Comparison of ENCODE assay signal across 8 cellular contexts in the genomic region with DNA sequence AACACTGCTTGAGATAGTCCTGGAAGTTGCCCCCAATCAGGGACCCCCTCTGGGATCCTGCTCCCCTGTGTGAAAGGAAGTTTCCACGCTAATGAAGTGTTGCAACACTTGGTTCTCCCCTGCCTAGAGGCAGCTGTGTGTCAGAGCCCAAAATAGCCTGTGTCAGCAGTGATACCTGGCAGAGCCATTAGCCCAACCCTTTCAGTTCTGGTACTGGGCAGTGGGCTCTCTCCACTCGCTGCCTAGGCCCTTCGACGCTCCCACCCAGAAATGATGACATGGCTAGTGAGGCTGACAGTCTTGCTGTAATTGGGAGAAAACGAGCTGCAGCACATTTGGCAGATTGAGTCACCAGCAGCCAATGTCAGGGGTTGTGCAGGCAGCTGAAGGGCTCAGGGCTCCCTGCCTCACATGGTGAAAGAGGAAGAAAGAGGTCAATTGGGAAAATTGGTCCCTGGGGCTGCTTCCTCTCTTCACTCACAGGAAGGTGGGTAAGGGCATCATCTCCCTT. TPM values are rescaled to one million over a fixed set of nuclear protein-coding genes. Genes with fewer than 3 reads are reported as not detected.
A peak's percentile ranks its signal among the peaks of the same experiment; 100 is the strongest.
DNase-seq lines count a peak whose midpoint lies in the region; ATAC-seq and TF ChIP-seq lines count a peak whose summit lies in the region.

No MANE protein-coding gene starts in this region.

- H3K4me1 ChIP-seq in ACC112 (ENCODE audit: control insufficient read depth, insufficient read depth, low read length, unreplicated experiment) = peaks cover 22% of the 10 kb centered on the region
- peaks cover 33% of the 10 kb centered on the region for H3K4me1 ChIP-seq in Karpas-422 (ENCODE audit: low read length)
- H3K4me1 ChIP-seq in right lobe of liver = peaks cover 0 to 21% (median 0%) of the 10 kb centered on the region in 4 donors

- DNase-seq in Karpas-422 = peak; percentile 56
- DNase-seq in astrocyte of the cerebellum (ENCODE audit: low read depth) = no peak
- peak in 1 of 3 donors; percentile 59 for DNase-seq in right lobe of liver
- DNase-seq in NCI-H1930 (lab: John Stamatoyannopoulos, UW) = no peak
- no peak for DNase-seq in T1000 (lab: John Stamatoyannopoulos, UW)

- intact Hi-C loops in right lobe of liver (cut with DNase I) = no loop called here

- TF ChIP-seq POLR2A in right lobe of liver (IDR thresholded peaks at IDR 0.05) = no peak

- H2AFZ ChIP-seq in ACC112 (ENCODE audit: low read length, unreplicated experiment) = no peak overlapping the region
- H2AFZ ChIP-seq in Karpas-422 (ENCODE audit: low read length) = 0 out of 2 replicates have a peak overlapping the region, but pooled peaks have one; percentile 6

- WGBS in right lobe of liver (ENCODE audit: insufficient coverage, low coverage, low lambda C conversion rate, missing lambda C conversion rate) = no CpG with 5 or more reads among the region's 5 CpGs

- in situ Hi-C loops in astrocyte of the cerebellum (cut with HindIII; ENCODE audit: low sequenced_read_pairs) = no loop called here

- H4K20me1 ChIP-seq in Karpas-422 (ENCODE audit: insufficient read depth, low read depth, low read length) = peaks cover 16% of the 10 kb centered on the region

- peaks cover 15% of the 10 kb centered on the region for H3K36me3 ChIP-seq in ACC112 (ENCODE audit: insufficient read depth, low read length)
- H3K36me3 ChIP-seq in Karpas-422 (ENCODE audit: insufficient read depth, low read length) = peaks cover 17% of the 10 kb centered on the region; the same call in 1 of the 2 replicates
- peaks cover 0 to 21% (median 9%) of the 10 kb centered on the region in 4 donors for H3K36me3 ChIP-seq in right lobe of liver

- H3K27ac ChIP-seq in ACC112 (ENCODE audit: low read depth, low read length) (peak overlapping the region; percentile 16), Karpas-422 (ENCODE audit: low read length) (peak overlapping the region; percentile 82), right lobe of liver (peak overlapping the region in 2 of 3 donors; percentile 83 to 89)

- no peaks in the 10 kb centered on the region for H3K9me2 ChIP-seq in Karpas-422 (replicated peaks; ENCODE audit: insufficient read depth, low read length)

- ATAC-seq in right lobe of liver = peak; percentile 6 to 51 (median 35)
- no peak for ATAC-seq in HG02884 (IDR thresholded peaks at IDR 0.05; ENCODE audit: unreplicated experiment)
- ATAC-seq in GM18520 (IDR thresholded peaks at IDR 0.05; ENCODE audit: unreplicated experiment) = no peak

- H3K79me2 ChIP-seq in ACC112 (ENCODE audit: control insufficient read depth, insufficient read depth, low read length, unreplicated experiment) (peaks cover 32% of the 10 kb centered on the region), Karpas-422 (ENCODE audit: low read length) (peaks cover 19% of the 10 kb centered on the region)

- peak overlapping the region; percentile 96 for H3K4me2 ChIP-seq in Karpas-422 (ENCODE audit: low read depth, low read length, poor library complexity, severe bottlenecking)

- no peak overlapping the region for H3K4me3 ChIP-seq in ACC112 (ENCODE audit: low read depth, low read length)
- peak overlapping the region; percentile 95 for H3K4me3 ChIP-seq in Karpas-422 (ENCODE audit: low read length)
- peak overlapping the region; percentile 64 for H3K4me3 ChIP-seq in astrocyte of the cerebellum (ENCODE audit: low read depth, low read length)
- no peak overlapping the region for H3K4me3 ChIP-seq in right lobe of liver

- peak overlapping the region; percentile 90 for H3K9ac ChIP-seq in Karpas-422 (ENCODE audit: low read length)

- H3K9me3 ChIP-seq in Karpas-422 (ENCODE audit: low read length) (no peaks in the 10 kb centered on the region), right lobe of liver (no peaks in the 10 kb centered on the region)

- TF ChIP-seq CTCF in astrocyte of the cerebellum (IDR thresholded peaks at IDR 0.05; ENCODE audit: low read depth, low read length, missing control alignments) (no peak), right lobe of liver (IDR thresholded peaks at IDR 0.05) (no peak)

- H3K27me3 ChIP-seq in ACC112 (ENCODE audit: insufficient read depth, low read length) = no peaks in the 10 kb centered on the region
- no peaks in the 10 kb centered on the region for H3K27me3 ChIP-seq in Karpas-422 (ENCODE audit: low read length)
- H3K27me3 ChIP-seq in right lobe of liver = no peaks in the 10 kb centered on the region

RNA-seq across cellular contexts. Expression of gene NXF1, which starts 1.4 kb away (rescaled TPM):
- 37.5 and 41.1 TPM in 2 replicates for total RNA-seq in Karpas-422 (2014; rRNA removed; shearing (Covaris generic); ENCODE audit: low replicate concordance)
- 10 to 100 TPM; 24.7 to 42.9 (median 32.3) TPM for total RNA-seq in right lobe of liver

RNA-seq across cellular contexts. Expression of gene TMEM223, which starts 14.9 kb away (rescaled TPM):
- 22.2 and 34.6 TPM in 2 replicates for total RNA-seq in Karpas-422 (2014; rRNA removed; shearing (Covaris generic); ENCODE audit: low replicate concordance)
- 10 to 100 TPM in 2 of 6 experiments, 1 to 10 TPM in 4; 6.6 to 26.4 (median 8.2) TPM for total RNA-seq in right lobe of liver

RNA-seq across cellular contexts. Expression of gene TMEM179B, which starts 19.5 kb away (rescaled TPM):
- total RNA-seq in Karpas-422 (2014; rRNA removed; shearing (Covaris generic); ENCODE audit: low replicate concordance) = 58.0 and 80.4 TPM in 2 replicates
- 10 to 100 TPM; 23.9 to 47.6 (median 29.1) TPM for total RNA-seq in right lobe of liver

RNA-seq across cellular contexts. Expression of gene STX5, which starts 25.2 kb away (rescaled TPM):
- 30.0 and 39.9 TPM in 2 replicates for total RNA-seq in Karpas-422 (2014; rRNA removed; shearing (Covaris generic); ENCODE audit: low replicate concordance)
- total RNA-seq in right lobe of liver = 10 to 100 TPM; 22.1 to 27.8 (median 24.6) TPM

RNA-seq across cellular contexts. Expression of gene TEX54, which starts 26.0 kb away (rescaled TPM):
- 2.7 TPM in 1 of 2 replicates, not detected in the other for total RNA-seq in Karpas-422 (2014; rRNA removed; shearing (Covaris generic); ENCODE audit: low replicate concordance)
- total RNA-seq in right lobe of liver = not detected

Comparison
In these comparisons a context has a peak if more than half of its experiments do, and no peak if none do; other contexts are left out.
1. H3K27ac ChIP-seq: peak in every context shown above with its lines; median percentile 86 in right lobe of liver; 82 in Karpas-422; 16 in ACC112.
2. H3K4me3 ChIP-seq: peak in Karpas-422 (single experiment) and astrocyte of the cerebellum (single experiment); none in ACC112 (single experiment) and right lobe of liver (0 of 3).
3. ATAC-seq: peak in right lobe of liver (4 of 4); none in HG02884 (single experiment) and GM18520 (single experiment).